ENCODE assay signal across 9 cellular contexts in genomic region chr10:128011059-128011979, GRCh38.
DNase-seq lines count a peak whose midpoint lies in the region; ATAC-seq, FAIRE-seq and TF ChIP-seq lines count a peak whose summit lies in the region.
"Had no signal": no experiment of that assay in that cellular context is flagged by ENCODE, and none has a peak within 500 bp of the region (broad histone marks: within the 10 kb centered on the region; RNA-seq: fewer than 3 reads in every experiment).

No MANE protein-coding gene starts in this region.

- H3K27ac Mint-ChIP-seq in CD4-positive, alpha-beta T cell: no peak overlapping the region
- peak overlapping the region in 3 of 9 donors; percentile 27 to 62 (median 48) for H3K27ac Mint-ChIP-seq in naive thymus-derived CD4-positive, alpha-beta T cell
- H3K27ac Mint-ChIP-seq in stimulated activated memory B cell treated with anti-CD40 and anti-IgM and Interleukin-4, amounts not matched to agents 10 μg/mL and 1 μg/mL and 100 μg/mL, for 72 hours: no peak overlapping the region

- H3K4me3 Mint-ChIP-seq in CD4-positive, alpha-beta T cell: peak overlapping the region; percentile 28
- peak overlapping the region in 8 of 10 donors; percentile 2 to 62 (median 31) for H3K4me3 Mint-ChIP-seq in naive thymus-derived CD4-positive, alpha-beta T cell
- peak overlapping the region; percentile 19 for H3K4me3 Mint-ChIP-seq in stimulated activated memory B cell treated with anti-CD40 and anti-IgM and Interleukin-4, amounts not matched to agents 10 μg/mL and 1 μg/mL and 100 μg/mL, for 72 hours

- H3K36me3 Mint-ChIP-seq in CD4-positive, alpha-beta T cell (ENCODE audit: low read depth): no peaks in the 10 kb centered on the region
- no peaks in the 10 kb centered on the region for H3K36me3 Mint-ChIP-seq in naive thymus-derived CD4-positive, alpha-beta T cell
- H3K36me3 Mint-ChIP-seq in stimulated activated memory B cell treated with anti-CD40 and anti-IgM and Interleukin-4, amounts not matched to agents 10 μg/mL and 1 μg/mL and 100 μg/mL, for 72 hours: no peaks in the 10 kb centered on the region

- no peaks in the 10 kb centered on the region for H3K27me3 ChIP-seq in CD4-positive, alpha-beta T cell (ENCODE audit: control insufficient read depth, insufficient read depth, low read length)
- no peaks in the 10 kb centered on the region for H3K27me3 ChIP-seq in naive thymus-derived CD4-positive, alpha-beta T cell (ENCODE audit: control insufficient read depth in 2 of 2, insufficient read depth in 2 of 2, low read length in 2 of 2)

- peak; percentile 90 for FAIRE-seq in GM19239 (lab: Jason Lieb, UNC)
- FAIRE-seq: colon had no signal

- H3K4me1 Mint-ChIP-seq in CD4-positive, alpha-beta T cell (ENCODE audit: low read depth): peaks cover 9% of the 10 kb centered on the region
- peaks cover 0 to 8% (median 6%) of the 10 kb centered on the region in 7 donors for H3K4me1 Mint-ChIP-seq in naive thymus-derived CD4-positive, alpha-beta T cell
- peaks cover 10% of the 10 kb centered on the region for H3K4me1 Mint-ChIP-seq in stimulated activated memory B cell treated with anti-CD40 and anti-IgM and Interleukin-4, amounts not matched to agents 10 μg/mL and 1 μg/mL and 100 μg/mL, for 72 hours

- H3K9me3 ChIP-seq in CD4-positive, alpha-beta T cell (ENCODE audit: control insufficient read depth, low read length): no peaks in the 10 kb centered on the region
- H3K9me3 ChIP-seq in naive thymus-derived CD4-positive, alpha-beta T cell (ENCODE audit: control insufficient read depth in 2 of 3, low read length in 3 of 3): no peaks in the 10 kb centered on the region

- no peaks in the 10 kb centered on the region for H3K36me3 ChIP-seq in naive thymus-derived CD4-positive, alpha-beta T cell (ENCODE audit: control insufficient read depth in 2 of 3, insufficient read depth in 3 of 3, low read length in 3 of 3)

- POLR2A ChIA-PET in CD4-positive, alpha-beta T cell (lab: Charles Lee): interaction anchor here (1.0 to 1.9 kb wide), 4 partner anchors 36 to 104 kb away, joined by 3 to 10 read pairs (median 4); partner anchors contain the start of gene PTPRE
- POLR2A ChIA-PET in naive thymus-derived CD4-positive, alpha-beta T cell (lab: Charles Lee): no interaction called here

- peak; percentile 99 for ATAC-seq in CD4-positive, alpha-beta T cell (ENCODE audit: poor library complexity)
- ATAC-seq in HG03342 (IDR thresholded peaks at IDR 0.05; ENCODE audit: unreplicated experiment) (peak; percentile 82), esophagus mucosa (peak; percentile 95)
- peak; percentile 100 for ATAC-seq in naive thymus-derived CD4-positive, alpha-beta T cell
- ATAC-seq in stimulated activated memory B cell treated with anti-CD40 and anti-IgM and Interleukin-4, amounts not matched to agents 10 μg/mL and 1 μg/mL and 100 μg/mL, for 72 hours: peak; percentile 90

- H3K4me3 ChIP-seq in naive thymus-derived CD4-positive, alpha-beta T cell (ENCODE audit: low read length): no peak overlapping the region

- H3K4me1 ChIP-seq in naive thymus-derived CD4-positive, alpha-beta T cell (ENCODE audit: control insufficient read depth in 2 of 2, insufficient read depth in 2 of 2, low read length in 2 of 2): no peaks in the 10 kb centered on the region

- H3K27ac ChIP-seq in CD4-positive, alpha-beta T cell (ENCODE audit: low read depth, low read length): no peak overlapping the region
- no peak overlapping the region for H3K27ac ChIP-seq in naive thymus-derived CD4-positive, alpha-beta T cell (ENCODE audit: low read depth, low read length)

- H3K27me3 Mint-ChIP-seq in CD4-positive, alpha-beta T cell: peaks cover 4% of the 10 kb centered on the region
- peaks cover 0 to 6% (median 0%) of the 10 kb centered on the region in 5 donors for H3K27me3 Mint-ChIP-seq in naive thymus-derived CD4-positive, alpha-beta T cell
- H3K27me3 Mint-ChIP-seq in stimulated activated memory B cell treated with anti-CD40 and anti-IgM and Interleukin-4, amounts not matched to agents 10 μg/mL and 1 μg/mL and 100 μg/mL, for 72 hours: peaks cover 24% of the 10 kb centered on the region

- CTCF ChIA-PET in CD4-positive, alpha-beta T cell (lab: Charles Lee): interaction anchor here (0.6 to 2.8 kb wide), 19 partner anchors 11 to 201 kb away, joined by 3 to 25 read pairs (median 4); partner anchors contain the start of genes MKI67 and PTPRE
- CTCF ChIA-PET in naive thymus-derived CD4-positive, alpha-beta T cell (lab: Charles Lee): interaction anchor here (0.6 to 2.9 kb wide), 8 partner anchors 15 to 333 kb away, joined by 3 to 14 read pairs (median 4); partner anchors contain the start of gene PTPRE

- DNase-seq in CD4-positive, alpha-beta T cell: peak; percentile 76 to 94 (median 84)
- DNase-seq in GM19239 (ENCODE audit: insufficient read length, low spot score) (peak; percentile 82), NOMO-1 treated with dmso at 0.1 percent for 144 hours (lab: John Stamatoyannopoulos, UW; ENCODE audit: unreplicated experiment) (peak; percentile 64)
- peak; percentile 89 for DNase-seq in activated CD8-positive, alpha-beta memory T cell treated with anti-CD3 and anti-CD28 coated beads, Interleukin-2, amount 50 U/mL, for 4 hours
- peak; percentile 72 to 97 (median 88) for DNase-seq in naive thymus-derived CD4-positive, alpha-beta T cell

- intact Hi-C loops in CD4-positive, alpha-beta T cell (cut with DNase I, micrococcal nuclease): loop anchor here (1.0 to 10.0 kb wide), 5 partner anchors 58 to 297 kb away; partner anchors contain the start of gene PTPRE (in 1 of the 2)
- intact Hi-C loops in naive thymus-derived CD4-positive, alpha-beta T cell (cut with micrococcal nuclease): loop anchor here (1.0 kb wide), 5 partner anchors 24 to 296 kb away; partner anchors contain the start of gene PTPRE (in 1 of the 2)

- peak; percentile 99 for TF ChIP-seq CTCF in CD4-positive, alpha-beta T cell (IDR thresholded peaks at IDR 0.05)

- H3K9me3 Mint-ChIP-seq in CD4-positive, alpha-beta T cell: no peaks in the 10 kb centered on the region
- peaks cover 0 to 4% (median 0%) of the 10 kb centered on the region in 11 donors for H3K9me3 Mint-ChIP-seq in naive thymus-derived CD4-positive, alpha-beta T cell
- H3K9me3 Mint-ChIP-seq in stimulated activated memory B cell treated with anti-CD40 and anti-IgM and Interleukin-4, amounts not matched to agents 10 μg/mL and 1 μg/mL and 100 μg/mL, for 72 hours: no peaks in the 10 kb centered on the region
